ENCODE assay signal across 12 cellular contexts in the genomic region with DNA sequence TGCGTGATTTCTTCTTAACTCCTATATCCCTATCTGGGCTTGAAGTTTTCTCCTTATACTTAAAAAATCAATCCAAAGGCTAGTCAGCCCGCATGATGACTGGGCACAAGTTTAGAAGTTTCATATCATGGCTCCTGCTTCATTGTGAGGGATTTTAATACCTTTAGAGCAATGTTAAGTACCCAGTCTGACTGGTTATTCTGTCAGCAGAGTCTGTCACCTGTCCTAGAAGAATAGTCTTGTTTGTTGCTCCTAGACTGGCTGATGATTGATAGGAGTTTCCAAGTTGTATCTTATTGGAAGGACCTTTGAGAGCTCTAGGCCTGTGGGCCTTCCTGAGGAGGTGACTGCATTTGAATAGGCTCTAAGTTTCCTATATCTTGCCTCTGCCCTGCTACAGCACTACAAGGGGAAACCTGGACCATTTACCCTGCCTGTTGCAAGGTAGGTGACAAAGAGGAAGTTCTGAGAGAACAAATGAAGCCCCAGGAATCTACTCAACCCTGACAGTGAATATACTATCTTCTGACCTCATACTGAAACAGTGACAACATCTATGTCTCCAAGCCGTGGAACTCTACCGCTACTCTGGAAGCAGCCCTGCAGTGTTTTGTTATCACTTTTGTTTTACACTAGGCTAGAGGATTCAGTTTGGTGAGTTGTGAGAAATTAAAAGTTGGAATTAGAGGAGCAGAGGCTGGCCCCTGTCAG.
DNase-seq lines count a peak whose midpoint lies in the region; ATAC-seq and TF ChIP-seq lines count a peak whose summit lies in the region.
"Had no signal": no experiment of that assay in that cellular context is flagged by ENCODE, and none has a peak within 500 bp of the region (broad histone marks: within the 10 kb centered on the region; RNA-seq: fewer than 3 reads in every experiment).

No MANE protein-coding gene starts in this region.

- H3K9me3 ChIP-seq in stomach (no peaks in the 10 kb centered on the region), PC-9 (ENCODE audit: insufficient read depth, low read depth) (no peaks in the 10 kb centered on the region)
- H3K9me3 ChIP-seq: suprapubic skin had no signal

- intact Hi-C loops in left colon (cut with DNase I, micrococcal nuclease) (no loop called here), stomach (cut with DNase I; ENCODE audit: low total_unique reads) (no loop called here), PC-9 (cut with micrococcal nuclease; ENCODE audit: unreplicated experiment) (no loop called here)

- no peak for TF ChIP-seq EP300 in stomach (IDR thresholded peaks at IDR 0.05)

- H4K20me1 ChIP-seq in PC-9 (ENCODE audit: insufficient read depth) = no peaks in the 10 kb centered on the region

- no peaks in the 10 kb centered on the region for H3K36me3 ChIP-seq in stomach
- no peaks in the 10 kb centered on the region for H3K36me3 ChIP-seq in PC-9 (ENCODE audit: low read depth)
- H3K36me3 ChIP-seq: suprapubic skin had no signal

- BruUV-seq in PC-9 (replicated peaks; lab: Mats Ljungman, UMichigan) = no TSS peak

- no peak for DNase-seq in left colon
- DNase-seq in stomach = no peak
- DNase-seq in SKM-1 treated with dmso at 0.1 percent for 144 hours (lab: John Stamatoyannopoulos, UW; ENCODE audit: unreplicated experiment) = no peak
- no peak for DNase-seq in PC-9
- no peak for DNase-seq in T-helper 9 cell
- DNase-seq: NCI-H2081, right cardiac atrium had no signal

- no peaks in the 10 kb centered on the region for H3K79me2 ChIP-seq in PC-9 (ENCODE audit: low read depth)

- H3K4me3 ChIP-seq in stomach (no peak overlapping the region), PC-9 (no peak overlapping the region)
- H3K4me3 ChIP-seq: suprapubic skin had no signal

- no peak overlapping the region for H2AFZ ChIP-seq in PC-9

- no peak for TF ChIP-seq POLR2A in stomach (IDR thresholded peaks at IDR 0.05)

- ATAC-seq in GM18508 (IDR thresholded peaks at IDR 0.05; ENCODE audit: insufficient read depth, unreplicated experiment) = peak; percentile 93
- ATAC-seq in GM19468 (IDR thresholded peaks at IDR 0.05; ENCODE audit: extremely low read depth, unreplicated experiment) = peak; percentile 95
- ATAC-seq in HG03108 (IDR thresholded peaks at IDR 0.05; ENCODE audit: unreplicated experiment) = peak; percentile 91
- ATAC-seq in left colon = peak; percentile 29
- ATAC-seq: right cardiac atrium had no signal

- CTCF ChIA-PET in PC-9 (lab: Charles Lee) = no interaction called here

- no peaks in the 10 kb centered on the region for H3F3A ChIP-seq in PC-9 (ENCODE audit: insufficient read depth, low read depth)

- POLR2A ChIA-PET in PC-9 (lab: Charles Lee; ENCODE audit: unreplicated experiment) = no interaction called here

- H3K27ac ChIP-seq in stomach = peak overlapping the region in 1 of 5 donors; percentile 30
- no peak overlapping the region for H3K27ac ChIP-seq in PC-9
- H3K27ac ChIP-seq: suprapubic skin, VCaP had no signal

- no peak for TF ChIP-seq CTCF in stomach (IDR thresholded peaks at IDR 0.05)
- no peak for TF ChIP-seq CTCF in PC-9 (conservative IDR thresholded peaks at IDR 0.05)

- WGBS in stomach, 5 donors = 78 to 88% (median 85%) methylated on average over 4 of the region's 4 CpGs

- no peaks in the 10 kb centered on the region for H3K27me3 ChIP-seq in stomach
- 0 out of 2 replicates have a peak, but pooled peaks cover 7% of the 10 kb centered on the region for H3K27me3 ChIP-seq in PC-9 (ENCODE audit: insufficient read depth, low read depth)
- H3K27me3 ChIP-seq: suprapubic skin had no signal

- H3K4me2 ChIP-seq in PC-9 = no peak overlapping the region

- peaks cover 0 to 16% (median 8%) of the 10 kb centered on the region in 4 donors for H3K4me1 ChIP-seq in stomach
- no peaks in the 10 kb centered on the region for H3K4me1 ChIP-seq in PC-9 (replicated peaks; ENCODE audit: insufficient read depth)
- H3K4me1 ChIP-seq: suprapubic skin had no signal

- H3K9me2 ChIP-seq in PC-9 (ENCODE audit: insufficient read depth) = no peaks in the 10 kb centered on the region

Comparison
In these comparisons a context has a peak if more than half of its experiments do, and no peak if none do; other contexts are left out.
1. ATAC-seq: peak in every context shown above with its lines; median percentile 95 in GM19468; 93 in GM18508; 91 in HG03108; 29 in left colon.